Comparison of ENCODE assay signal across 9 cellular contexts in genomic region chr4:39700500-39700899, GRCh38. TPM values are rescaled to one million over a fixed set of nuclear protein-coding genes. Genes with fewer than 3 reads are reported as not detected.
DNase-seq lines count a peak whose midpoint lies in the region; ATAC-seq, FAIRE-seq and TF ChIP-seq lines count a peak whose summit lies in the region.
"Had no signal": no experiment of that assay in that cellular context is flagged by ENCODE, and none has a peak within 500 bp of the region (broad histone marks: within the 10 kb centered on the region; RNA-seq: fewer than 3 reads in every experiment).

No MANE protein-coding gene starts in this region.

- H3K36me3 ChIP-seq in mesenchymal stem cell (ENCODE audit: control insufficient read depth in 1 of 2, insufficient read depth in 2 of 2, low read depth in 1 of 2, low read length in 2 of 2) = peaks cover 11% of the 10 kb centered on the region in 2 experiments

- H3K4me3 ChIP-seq in A549 = peak overlapping the region; percentile 70; the same call in 2 of the 3 replicates
- peak overlapping the region; percentile 85 for H3K4me3 ChIP-seq in HFF-Myc (replicated peaks; ENCODE audit: low read depth, low read length)
- peak overlapping the region; percentile 87 for H3K4me3 ChIP-seq in astrocyte of the spinal cord (ENCODE audit: low read depth, low read length)
- H3K4me3 ChIP-seq in mesenchymal stem cell (ENCODE audit: insufficient read depth in 1 of 2, low read depth in 1 of 2, low read length in 2 of 2) = peak overlapping the region in 1 of 2 experiments; percentile 89

- H3K27me3 ChIP-seq in mesenchymal stem cell (ENCODE audit: control insufficient read depth in 1 of 2, insufficient read depth in 1 of 2, low read length in 2 of 2) = no peaks in the 10 kb centered on the region

- POLR2A ChIA-PET in A549 (lab: Yijun Ruan, JAX) = interaction anchor here (0.6 kb wide), 1 partner anchor 356 kb away, joined by 3 read pairs; no protein-coding TSS in a partner anchor

- DNase-seq in A549 (ENCODE audit: low read depth in 1 of 2, low spot score in 1 of 2) (no peak), HFF-Myc (ENCODE audit: extremely low read depth, low read depth) (no peak), astrocyte of the spinal cord (ENCODE audit: low read depth, low spot score) (no peak), mesenchymal stem cell (no peak), activated gamma-delta T cell treated with Interleukin-2 at 50 U/mL for 16 hours (no peak), NCI-H2196 (lab: John Stamatoyannopoulos, UW; ENCODE audit: unreplicated experiment) (no peak)
- DNase-seq: NCI-H774 had no signal

- no peak overlapping the region for H4K91ac ChIP-seq in mesenchymal stem cell (ENCODE audit: low read length)

- H2BK12ac ChIP-seq in mesenchymal stem cell (ENCODE audit: low read length in 2 of 2) = no peak overlapping the region

- H2AK5ac ChIP-seq in mesenchymal stem cell (ENCODE audit: low read length, severe bottlenecking) = no peak overlapping the region

- H3K27ac ChIP-seq in A549 (0 out of 6 replicates have a peak overlapping the region, but pooled peaks of 1 of the 2 experiments have one; percentile 18), mesenchymal stem cell (ENCODE audit: low read length, poor library complexity, severe bottlenecking) (no peak overlapping the region)

- H3K4ac ChIP-seq in mesenchymal stem cell (ENCODE audit: low read depth in 1 of 2, low read length in 2 of 2) = no peak overlapping the region

- no peak overlapping the region for H2AFZ ChIP-seq in mesenchymal stem cell (ENCODE audit: low read depth, low read length)

- in situ Hi-C loops in astrocyte of the spinal cord (cut with HindIII; ENCODE audit: low sequenced_read_pairs) = no loop called here

- no peaks in the 10 kb centered on the region for H3K9me3 ChIP-seq in A549
- H3K9me3 ChIP-seq in mesenchymal stem cell (ENCODE audit: control insufficient read depth, low read length) = no peaks in the 10 kb centered on the region

- no peak overlapping the region for H3K23ac ChIP-seq in mesenchymal stem cell (ENCODE audit: low read length in 2 of 2)

- H2BK15ac ChIP-seq in mesenchymal stem cell (ENCODE audit: low read depth, poor library complexity, severe bottlenecking) = no peak overlapping the region

- H3K9ac ChIP-seq in mesenchymal stem cell (ENCODE audit: low read length) = peak overlapping the region; percentile 98

- ATAC-seq in A549 (no peak), HG03521 (IDR thresholded peaks at IDR 0.05; ENCODE audit: unreplicated experiment) (no peak), GM18858 (IDR thresholded peaks at IDR 0.05; ENCODE audit: unreplicated experiment) (no peak)

- H3K79me1 ChIP-seq in mesenchymal stem cell (replicated peaks; ENCODE audit: low read length, poor library complexity, severe bottlenecking) = no peaks in the 10 kb centered on the region

- H3K14ac ChIP-seq in mesenchymal stem cell (ENCODE audit: low read length in 2 of 2) = no peak overlapping the region

- H4K8ac ChIP-seq in mesenchymal stem cell (ENCODE audit: low read length) = no peak overlapping the region

- no peak for FAIRE-seq in A549 (lab: Jason Lieb, UNC)

- TF ChIP-seq POLR2A in A549 (IDR thresholded peaks at IDR 0.05; ENCODE audit: low read length) = no peak

- H2BK120ac ChIP-seq in mesenchymal stem cell (ENCODE audit: low read depth, low read length) = no peak overlapping the region

- TF ChIP-seq EP300 in A549 (IDR thresholded peaks at IDR 0.05) = no peak

- 27% methylated on average over 3 of the region's 3 CpGs for WGBS in A549 (ENCODE audit: missing lambda C conversion rate)
- WGBS in mesenchymal stem cell = 72% methylated on average over 3 of the region's 3 CpGs

- H3K18ac ChIP-seq in mesenchymal stem cell (ENCODE audit: low read depth in 1 of 2, low read length in 2 of 2) = no peak overlapping the region

- CTCF ChIA-PET in A549 (lab: Yijun Ruan, JAX) = interaction anchor here (1.1 kb wide), 1 partner anchor 111 kb away, joined by 3 read pairs; no protein-coding TSS in a partner anchor

- H3K4me2 ChIP-seq in A549 = peak overlapping the region; percentile 87
- no peak overlapping the region for H3K4me2 ChIP-seq in mesenchymal stem cell (ENCODE audit: low read length, poor library complexity, severe bottlenecking)

- H3K4me1 ChIP-seq in A549 (0 out of 3 replicates have a peak, but pooled peaks cover 12% of the 10 kb centered on the region), mesenchymal stem cell (ENCODE audit: control insufficient read depth, insufficient read depth, low read depth, low read length) (peaks cover 3% of the 10 kb centered on the region)

- no peak for TF ChIP-seq CTCF in A549 (IDR thresholded peaks at IDR 0.05)
- no peak for TF ChIP-seq CTCF in HFF-Myc (IDR thresholded peaks at IDR 0.05; ENCODE audit: low read depth, low read length, missing control alignments)
- no peak for TF ChIP-seq CTCF in astrocyte of the spinal cord (IDR thresholded peaks at IDR 0.05; ENCODE audit: low read depth, low read length)

- H2BK5ac ChIP-seq in mesenchymal stem cell (ENCODE audit: low read depth, low read length, poor library complexity, severe bottlenecking) = no peak overlapping the region

- TF ChIP-seq RAD21 in A549 (conservative IDR thresholded peaks at IDR 0.05 in 1 of 2, IDR thresholded peaks at IDR 0.05 in 1 of 2) = no peak

TF ChIP-seq in A549, 52 proteins besides CTCF, POLR2A, EP300 and RAD21:
- TF ChIP-seq ZSCAN20 (CRISPR knock-in tag; IDR thresholded peaks at IDR 0.05) (no peak), MAFK (IDR thresholded peaks at IDR 0.05; ENCODE audit: partially characterized antibody) (peak; percentile 44), JUNB (IDR thresholded peaks at IDR 0.05) (no peak)

RNA-seq across cellular contexts. Expression of gene UBE2K, which starts 2.6 kb away (rescaled TPM):
- polyA plus RNA-seq in A549 (2011; rRNA removed) (116 and 130 TPM in 2 replicates), A549 (2017; fragmentation: RNase III; extraction: RNeasy Plus Mini Kit Qiagen cat#74134 plus additional on column Dnase treatment) (89.3 to 117 TPM (median 103 TPM) in 3 replicates)
- polyA plus RNA-seq in A549 (2012; cell fraction: cytosol; rRNA removed) = 52.8 and 82.4 TPM in 2 replicates
- polyA plus RNA-seq in A549 (2012; cell fraction: nucleus; rRNA removed) = 6.5 and 8.4 TPM in 2 replicates
- polyA minus RNA-seq in A549 (2011; rRNA and poly(A)+ RNA removed) = 19.0 and 28.4 TPM in 2 replicates
- 111 TPM for polyA plus RNA-seq in mesenchymal stem cell (2013, experiment 1 of 2)
- polyA plus RNA-seq in mesenchymal stem cell (2013, experiment 2 of 2) = 111 TPM
